Comparison of ENCODE assay signal across 19 cellular contexts in the genomic region with DNA sequence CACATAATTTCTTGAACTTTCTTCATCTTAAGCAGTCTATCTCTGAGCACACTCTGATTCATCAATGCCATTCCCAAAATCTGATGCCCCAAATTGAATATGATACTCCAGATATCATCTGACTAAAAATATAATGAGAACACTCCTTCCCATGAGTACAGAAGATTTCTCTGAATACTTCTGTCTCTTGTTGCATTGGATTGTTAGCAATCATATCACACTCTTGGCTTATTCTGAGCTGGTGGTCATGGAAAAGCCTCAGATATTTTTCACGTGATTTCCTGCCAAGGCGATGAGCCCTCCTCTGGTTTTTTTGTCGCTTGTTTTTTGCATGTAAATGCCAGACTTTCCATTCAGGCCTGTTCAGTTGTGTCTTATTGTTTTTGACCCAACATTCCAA.
"Had no signal": no experiment of that assay in that cellular context is flagged by ENCODE, and none has a peak within 500 bp of the region (broad histone marks: within the 10 kb centered on the region; RNA-seq: fewer than 3 reads in every experiment).

No MANE protein-coding gene starts in this region.

- H3K36me3 ChIP-seq: gastrocnemius medialis, heart right ventricle, right atrium auricular region, tibial nerve had no signal

- ATAC-seq: gastrocnemius medialis, left lobe of liver, mucosa of descending colon had no signal

- H3K27ac ChIP-seq: gastrocnemius medialis, heart right ventricle, right atrium auricular region, tibial nerve had no signal

- H3K4me3 ChIP-seq: gastrocnemius medialis, heart right ventricle, mucosa of descending colon, right atrium auricular region, tibial nerve had no signal

- H3K9me3 ChIP-seq: gastrocnemius medialis, heart right ventricle, mucosa of descending colon, right atrium auricular region, tibial nerve had no signal

- H3K27me3 ChIP-seq: right atrium auricular region had no signal

- DNase-seq: activated B cell treated with CpG ODN at 0.5 μM for 24 hours; activated CD8-positive, alpha-beta memory T cell treated with anti-CD3 and anti-CD28 coated beads, Interleukin-2, amount 50 U/mL, for 4 hours; activated CD8-positive, alpha-beta T cell treated with anti-CD3 and anti-CD28 coated beads, Interleukin-2, amount 10 ng/mL, durations not matched to agents 7 days and 5 days; activated gamma-delta T cell; cerebellar nuclear complex; effector memory CD4-positive, alpha-beta T cell; gastrocnemius medialis; heart right ventricle; mucosa of descending colon; nucleus accumbens; small intestine; stimulated activated CD4-positive, alpha-beta T cell treated with anti-CD3 and anti-CD28 coated beads, Interleukin-4, amount 100 ng/mL, for 4 hours; stimulated activated CD8-positive, alpha-beta memory T cell treated with anti-CD3 and anti-CD28 coated beads, Interleukin-4, amount 100 ng/mL, for 48 hours; stimulated activated naive CD4-positive, alpha-beta T cell treated with Interleukin-2 at 50 U/mL for 16 hours; substantia nigra; T-helper 2 cell had no signal
